In genomic region chr10:123375097-123375496, GRCh38 we compare ENCODE assay signal across 32 cellular contexts.
DNase-seq lines count a peak whose midpoint lies in the region; ATAC-seq, FAIRE-seq and TF ChIP-seq lines count a peak whose summit lies in the region.
"Had no signal": no experiment of that assay in that cellular context is flagged by ENCODE, and none has a peak within 500 bp of the region (broad histone marks: within the 10 kb centered on the region; RNA-seq: fewer than 3 reads in every experiment).

No MANE protein-coding gene starts in this region.

- no peak overlapping the region for H3K9ac ChIP-seq in HepG2 (ENCODE audit: insufficient read depth, low read depth, low read length)
- H3K9ac ChIP-seq: BLaER1; BLaER1 treated with 17β-estradiol and CSF1 and Interleukin-3, amounts not matched to agents 10 nM and 100 nM had no signal

- no peaks in the 10 kb centered on the region for H3K9me3 ChIP-seq in HepG2 (ENCODE audit: low read length)
- no peaks in the 10 kb centered on the region for H3K9me3 ChIP-seq in right lobe of liver
- peaks cover 2% of the 10 kb centered on the region; the same call in 1 of the 3 replicates for H3K9me3 ChIP-seq in A549
- no peaks in the 10 kb centered on the region for H3K9me3 ChIP-seq in gastrocnemius medialis
- H3K9me3 ChIP-seq: BE2C, Caco-2 had no signal

- H3K4me3 ChIP-seq in HepG2 (replicated peaks in 1 of 3; ENCODE audit: insufficient read depth in 1 of 3, low read depth in 2 of 3, low read length in 3 of 3): no peak overlapping the region
- H3K4me3 ChIP-seq in right lobe of liver: no peak overlapping the region
- H3K4me3 ChIP-seq in A549: no peak overlapping the region
- H3K4me3 ChIP-seq in gastrocnemius medialis: no peak overlapping the region
- H3K4me3 ChIP-seq: BLaER1; BLaER1 treated with 17β-estradiol and CSF1 and Interleukin-3, amounts not matched to agents 10 nM and 100 nM had no signal

- H3K36me3 ChIP-seq in HepG2 (replicated peaks in 1 of 2; ENCODE audit: control insufficient read depth in 1 of 2, insufficient read depth in 2 of 2, low read length in 2 of 2) (no peaks in the 10 kb centered on the region), right lobe of liver (no peaks in the 10 kb centered on the region), gastrocnemius medialis (no peaks in the 10 kb centered on the region)
- H3K36me3 ChIP-seq: BE2C had no signal

- H2AFZ ChIP-seq in HepG2 (ENCODE audit: low read length): no peak overlapping the region

- H3K27me3 ChIP-seq in HepG2 (ENCODE audit: control insufficient read depth in 1 of 2, insufficient read depth in 2 of 2, low read length in 2 of 2) (peaks cover 2 to 6% of the 10 kb centered on the region in 2 experiments; a peak in 3 of 5 replicates), right lobe of liver (no peaks in the 10 kb centered on the region), gastrocnemius medialis (no peaks in the 10 kb centered on the region)
- H3K27me3 ChIP-seq: BE2C; BLaER1; BLaER1 treated with 17β-estradiol and CSF1 and Interleukin-3, amounts not matched to agents 10 nM and 100 nM had no signal

- no TSS peak for BruUV-seq in HepG2 (replicated peaks; lab: Mats Ljungman, UMichigan)

- no peak overlapping the region for H3K27ac ChIP-seq in HepG2 (ENCODE audit: extremely low read length, insufficient read depth, low read length)
- H3K27ac ChIP-seq in right lobe of liver: no peak overlapping the region
- no peak overlapping the region for H3K27ac ChIP-seq in A549
- H3K27ac ChIP-seq in gastrocnemius medialis: no peak overlapping the region
- H3K27ac ChIP-seq: 22Rv1; BLaER1; BLaER1 treated with 17β-estradiol and CSF1 and Interleukin-3, amounts not matched to agents 10 nM and 100 nM; C4-2B had no signal

- in situ Hi-C loops in HepG2 (cut with HindIII; ENCODE audit: extremely low pct_ligation_motif_present, low pct_unique_long_range_greater_than_20kb) (loop anchor here (5.0 kb wide), 1 partner anchor 243 kb away; no protein-coding TSS in a partner anchor), gastrocnemius medialis (cut with MboI; ENCODE audit: low sequenced_read_pairs in 4 of 4) (no loop called here)

- intact Hi-C loops in HepG2 (cut with micrococcal nuclease; ENCODE audit: unreplicated experiment) (no loop called here), right lobe of liver (cut with DNase I) (no loop called here), gastrocnemius medialis (cut with DNase I; ENCODE audit: low total_unique reads) (no loop called here)

- TF ChIP-seq CTCF in HepG2 (CRISPR knock-in tag; IDR thresholded peaks at IDR 0.05) (no peak), right lobe of liver (IDR thresholded peaks at IDR 0.05) (no peak), A549 (IDR thresholded peaks at IDR 0.05) (no peak), gastrocnemius medialis (IDR thresholded peaks at IDR 0.05 in 4 of 5, conservative IDR thresholded peaks at IDR 0.05 in 1 of 5) (no peak)

- no peak overlapping the region for H3K4me2 ChIP-seq in HepG2 (ENCODE audit: low read depth, low read length)
- no peak overlapping the region for H3K4me2 ChIP-seq in A549
- H3K4me2 ChIP-seq: BLaER1; BLaER1 treated with 17β-estradiol and CSF1 and Interleukin-3, amounts not matched to agents 10 nM and 100 nM had no signal

- 35% methylated on average over 3 of the region's 3 CpGs for WGBS in HepG2 (ENCODE audit: low lambda C conversion rate)
- WGBS in right lobe of liver (ENCODE audit: insufficient coverage, low coverage, low lambda C conversion rate, missing lambda C conversion rate): 79% methylated on average over 3 of the region's 3 CpGs
- 34% methylated on average over 3 of the region's 3 CpGs for WGBS in A549 (ENCODE audit: missing lambda C conversion rate)

- ATAC-seq in HepG2 (no peak), right lobe of liver (no peak), A549 (no peak), gastrocnemius medialis (no peak)
- ATAC-seq: CD8-positive, alpha-beta T cell had no signal

- CTCF ChIA-PET in HepG2 (lab: Yijun Ruan, JAX; ENCODE audit: low intra/inter-chr PET ratio, low total read pairs): no interaction called here
- CTCF ChIA-PET in A549 (lab: Yijun Ruan, JAX): interaction anchor here (0.9 kb wide), 1 partner anchor 242 kb away, joined by 3 read pairs; no protein-coding TSS in a partner anchor

- DNase-seq in HepG2 (ENCODE audit: low spot score): no peak
- DNase-seq in right lobe of liver: no peak
- no peak for DNase-seq in A549 (ENCODE audit: low read depth in 1 of 2, low spot score in 1 of 2)
- DNase-seq in GM12892 (ENCODE audit: insufficient read length): no peak
- DNase-seq in NCI-H2171 treated with DMSO at 0.1 percent for 48 hours (lab: John Stamatoyannopoulos, UW): no peak
- no peak for DNase-seq in gastrocnemius medialis
- DNase-seq: 8988T; ACHN; AML-193; C1 segment of cervical spinal cord; Caco-2; Calu3; CD4-positive, alpha-beta memory T cell; CD4-positive, alpha-beta T cell; CD4-positive, CD25-positive, alpha-beta regulatory T cell; CD8-positive, alpha-beta memory T cell; CD8-positive, alpha-beta T cell; COR-L47; DMS 273 treated with DMSO at 0.1 percent for 48 hours; DMS153; DMS53; DMS79; DMS79 treated with DMSO at 0.1 percent for 48 hours; DND-41; EL had no signal

- POLR2A ChIA-PET in HepG2 (lab: Yijun Ruan, JAX): no interaction called here
- POLR2A ChIA-PET in A549 (lab: Yijun Ruan, JAX): no interaction called here

- H4K20me1 ChIP-seq in HepG2 (ENCODE audit: insufficient read depth, low read length): no peaks in the 10 kb centered on the region
- H4K20me1 ChIP-seq: BLaER1; BLaER1 treated with 17β-estradiol and CSF1 and Interleukin-3, amounts not matched to agents 10 nM and 100 nM had no signal

- peaks cover 17% of the 10 kb centered on the region for H3K4me1 ChIP-seq in HepG2 (ENCODE audit: insufficient read depth, low read length)
- H3K4me1 ChIP-seq in right lobe of liver: peaks cover 0 to 15% (median 0%) of the 10 kb centered on the region in 4 donors
- peaks cover 10% of the 10 kb centered on the region for H3K4me1 ChIP-seq in A549
- H3K4me1 ChIP-seq in gastrocnemius medialis: no peaks in the 10 kb centered on the region
- H3K4me1 ChIP-seq: BE2C; BLaER1; BLaER1 treated with 17β-estradiol and CSF1 and Interleukin-3, amounts not matched to agents 10 nM and 100 nM had no signal

- FAIRE-seq in HepG2 (lab: Jason Lieb, UNC) (no peak), A549 (lab: Jason Lieb, UNC) (no peak), GM12892 (lab: Jason Lieb, UNC) (peak; percentile 14)
- FAIRE-seq: A204.1, D721Med had no signal

- no peak for TF ChIP-seq POLR2A in HepG2 (IDR thresholded peaks at IDR 0.05; ENCODE audit: insufficient read depth in 1 of 2, low read depth in 2 of 2, low read length in 2 of 2)
- no peak for TF ChIP-seq POLR2A in right lobe of liver (IDR thresholded peaks at IDR 0.05)
- no peak for TF ChIP-seq POLR2A in A549 (IDR thresholded peaks at IDR 0.05; ENCODE audit: low read length)
- no peak for TF ChIP-seq POLR2A in GM12892 (IDR thresholded peaks at IDR 0.05; ENCODE audit: low read depth, low read length)
- no peak for TF ChIP-seq POLR2A in gastrocnemius medialis (IDR thresholded peaks at IDR 0.05)

- H3K79me2 ChIP-seq in HepG2 (ENCODE audit: insufficient read depth, low read length): no peaks in the 10 kb centered on the region

- TF ChIP-seq RAD21 in HepG2 (CRISPR knock-in tag; IDR thresholded peaks at IDR 0.05): no peak
- no peak for TF ChIP-seq RAD21 in A549 (conservative IDR thresholded peaks at IDR 0.05 in 1 of 2, IDR thresholded peaks at IDR 0.05 in 1 of 2)

- TF ChIP-seq EP300 in HepG2 (IDR thresholded peaks at IDR 0.05; ENCODE audit: low read depth in 2 of 2, low read length in 2 of 2) (no peak), HepG2 (CRISPR knock-in tag; IDR thresholded peaks at IDR 0.05; ENCODE audit: borderline replicate concordance) (no peak), A549 (IDR thresholded peaks at IDR 0.05) (no peak)

TF ChIP-seq in HepG2, 621 proteins besides CTCF, POLR2A, EP300 and RAD21:
- no peak for TF ChIP-seq MTF1 (CRISPR knock-in tag; IDR thresholded peaks at IDR 0.05)
- peak; percentile 67; the same call in 1 of the 2 replicates for TF ChIP-seq CBX2 (IDR thresholded peaks at IDR 0.05; ENCODE audit: low read depth, low read length)
- TF ChIP-seq CBX2 (CRISPR knock-in tag; IDR thresholded peaks at IDR 0.05; ENCODE audit: low read depth): no peak
TF ChIP-seq in HepG2: peak in this region for 1.

TF ChIP-seq in A549, 52 proteins besides CTCF, POLR2A, EP300 and RAD21:
- TF ChIP-seq KDM1A (IDR thresholded peaks at IDR 0.05; ENCODE audit: low read depth) (no peak), RNF2 (IDR thresholded peaks at IDR 0.05; ENCODE audit: borderline replicate concordance, low read depth) (peak; percentile 97), CBX8 (IDR thresholded peaks at IDR 0.05) (peak; percentile 93)

Comparison
In these comparisons a context has a peak if more than half of its experiments do, and no peak if none do; other contexts are left out.
1. Of the 38 proteins assayed by ChIP-seq in both HepG2 and A549: peak only in HepG2: none; only in A549: RNF2; in both: none; in neither: 36; mixed calls (peak in some experiments, not most) for 1.